ENCODE assay signal across 21 cellular contexts in the genomic region with DNA sequence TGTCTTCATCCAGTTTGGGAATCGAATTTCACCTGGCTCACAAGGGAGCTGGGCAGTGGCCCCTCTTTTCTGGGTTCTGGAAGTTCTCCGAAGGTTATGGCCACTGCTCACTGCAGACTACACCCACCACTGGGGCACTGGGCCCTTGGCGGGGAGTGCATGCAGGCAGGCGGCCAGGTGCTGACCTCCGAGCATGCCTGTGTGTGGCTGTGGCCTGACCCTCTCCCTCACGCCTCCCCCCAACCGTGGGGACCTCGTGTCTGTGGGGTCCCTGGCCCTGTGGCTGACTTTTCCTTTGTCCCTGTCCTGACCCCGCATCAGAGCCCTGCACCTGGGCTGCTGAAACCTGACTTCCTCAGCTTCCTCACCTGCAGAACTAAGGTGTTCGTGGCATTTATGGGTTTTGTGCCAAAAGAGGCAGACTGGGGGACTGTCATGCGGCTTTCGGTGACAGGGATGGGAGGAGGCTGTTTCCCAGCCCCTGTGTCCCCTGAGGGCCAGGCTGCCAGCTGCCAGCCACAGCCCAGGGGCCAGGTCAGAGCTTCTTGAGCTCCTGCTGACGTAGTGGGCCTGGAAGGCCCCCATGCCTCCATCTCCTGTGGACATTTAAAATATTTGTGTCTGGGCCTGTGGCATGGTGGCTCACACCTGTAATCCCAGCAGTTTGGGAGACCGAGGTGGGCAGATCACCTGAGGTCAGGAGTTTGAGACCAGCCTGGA.
"Had no signal": no experiment of that assay in that cellular context is flagged by ENCODE, and none has a peak within 500 bp of the region (broad histone marks: within the 10 kb centered on the region; RNA-seq: fewer than 3 reads in every experiment).

No MANE protein-coding gene starts in this region.

- H3K27me3 ChIP-seq: SJCRH30 had no signal

- H3K27ac ChIP-seq: SJCRH30, VCaP had no signal

- H3K4me3 ChIP-seq: SJCRH30 had no signal

- DNase-seq: activated CD4-positive, alpha-beta memory T cell treated with anti-CD3 and anti-CD28 coated beads, Interleukin-2, amount 10 ng/mL, durations not matched to agents 7 days and 5 days; activated CD4-positive, alpha-beta T cell treated with anti-CD3 and anti-CD28 coated beads, Interleukin-2, amount 50 U/mL, for 1 hour; activated CD4-positive, CD25-positive, alpha-beta regulatory T cell; activated gamma-delta T cell treated with Interleukin-2 at 50 U/mL for 16 hours; activated naive CD4-positive, alpha-beta T cell treated with anti-CD3 and anti-CD28 coated beads, Interleukin-2, amount 10 ng/mL, durations not matched to agents 7 days and 5 days; activated naive CD8-positive, alpha-beta T cell treated with anti-CD3 and anti-CD28 coated beads for 36 hours; activated T-cell treated with anti-CD3 and anti-CD28 coated beads for 4 hours; activated T-cell treated with anti-CD3 and anti-CD28 coated beads, Interleukin-2, amount 50 U/mL, for 48 hours; anterior cingulate cortex; cerebellar nuclear complex; Kasumi-1; NCI-H1417; NCI-H1930; NCI-H345; NCI-H510A treated with DMSO at 0.1 percent for 48 hours; NCI-H69; SJCRH30; SK-N-SH; T-helper 1 cell had no signal

- ATAC-seq: Right ventricle myocardium inferior had no signal

- H3K36me3 ChIP-seq: SJCRH30 had no signal

- H3K4me2 ChIP-seq: SK-N-SH had no signal

- H3K9me3 ChIP-seq: SJCRH30, SK-N-SH had no signal

- H3K9ac ChIP-seq: SK-N-SH had no signal
